In the genomic region with DNA sequence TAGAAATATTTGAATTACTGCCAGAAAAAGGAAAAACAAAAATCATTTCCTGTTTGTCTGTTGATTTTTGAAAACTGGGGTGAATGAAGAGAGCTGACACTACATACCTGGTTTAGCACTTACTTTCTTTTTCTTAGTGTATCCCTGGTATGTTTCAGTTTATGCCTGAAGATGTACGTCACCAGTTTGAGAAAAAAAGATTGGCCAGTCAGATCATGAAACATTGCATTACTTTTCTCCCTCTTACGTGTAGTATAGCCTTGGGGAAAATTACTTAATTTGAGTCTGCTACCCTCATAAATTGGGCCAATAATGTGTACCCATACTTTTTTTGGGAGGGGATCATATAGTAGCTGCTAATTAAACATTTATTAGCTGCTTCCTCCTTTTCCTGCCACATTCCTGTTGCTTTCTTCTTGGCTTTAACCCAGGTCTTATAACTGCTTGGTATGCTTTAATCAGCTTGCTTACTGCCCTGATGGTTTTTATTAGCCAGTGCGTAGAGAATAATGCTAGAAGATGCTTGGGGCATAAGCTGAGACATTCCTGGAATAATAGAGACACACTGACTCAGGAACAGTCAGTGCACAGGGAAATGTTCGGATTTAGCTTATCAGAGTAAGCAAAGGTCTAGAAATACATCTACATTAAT, we compare ENCODE assay signal across 14 cellular contexts. TPM values are rescaled to one million over a fixed set of nuclear protein-coding genes. Genes with fewer than 3 reads are reported as not detected.
DNase-seq lines count a peak whose midpoint lies in the region; TF ChIP-seq lines count a peak whose summit lies in the region.
"Had no signal": no experiment of that assay in that cellular context is flagged by ENCODE, and none has a peak within 500 bp of the region (broad histone marks: within the 10 kb centered on the region; RNA-seq: fewer than 3 reads in every experiment).

No MANE protein-coding gene starts in this region.

- peak overlapping the region; percentile 76 for H3K27ac Mint-ChIP-seq in HFFc6
- H3K27ac Mint-ChIP-seq: activated naive CD8-positive, alpha-beta T cell treated with anti-CD3 and anti-CD28 coated beads, Interleukin-2, amount 50 U/mL, for 24 hours had no signal

- peak overlapping the region; percentile 78 for H3K4me3 Mint-ChIP-seq in HFFc6
- H3K4me3 Mint-ChIP-seq: activated CD4-positive, alpha-beta memory T cell treated with anti-CD3 and anti-CD28 coated beads, Interleukin-2, amount 10 ng/mL, durations not matched to agents 7 days and 5 days; activated naive CD8-positive, alpha-beta T cell treated with anti-CD3 and anti-CD28 coated beads, Interleukin-2, amount 50 U/mL, for 24 hours had no signal

- H3K36me3 ChIP-seq in brain microvascular endothelial cell (replicated peaks): no peaks in the 10 kb centered on the region
- H3K36me3 ChIP-seq in kidney epithelial cell (ENCODE audit: control insufficient read depth, insufficient read depth, low read length): no peaks in the 10 kb centered on the region

- H3K27ac ChIP-seq in brain microvascular endothelial cell: no peak overlapping the region

- H3K27me3 Mint-ChIP-seq in HFFc6 (ENCODE audit: insufficient read depth): peaks cover 2% of the 10 kb centered on the region; the same call in 1 of the 2 replicates
- H3K27me3 Mint-ChIP-seq: activated CD4-positive, alpha-beta memory T cell treated with anti-CD3 and anti-CD28 coated beads, Interleukin-2, amount 10 ng/mL, durations not matched to agents 7 days and 5 days; activated naive CD8-positive, alpha-beta T cell treated with anti-CD3 and anti-CD28 coated beads, Interleukin-2, amount 50 U/mL, for 24 hours had no signal

- DNase-seq in AG09319 (ENCODE audit: extremely low read depth, low read depth) (peak; percentile 71), HFFc6 (peak; percentile 96), brain microvascular endothelial cell (peak; percentile 58), kidney epithelial cell (ENCODE audit: low read depth) (peak; percentile 61), NCI-H2171 (lab: John Stamatoyannopoulos, UW) (no peak), SKM-1 (lab: John Stamatoyannopoulos, UW; ENCODE audit: unreplicated experiment) (no peak), NCI-H1105 (lab: John Stamatoyannopoulos, UW) (no peak)
- DNase-seq in activated naive CD4-positive, alpha-beta T cell (lab: John Stamatoyannopoulos, UW): no peak
- DNase-seq: activated CD4-positive, alpha-beta memory T cell treated with anti-CD3 and anti-CD28 coated beads, Interleukin-2, amount 10 ng/mL, durations not matched to agents 7 days and 5 days; activated naive CD8-positive, alpha-beta T cell treated with anti-CD3 and anti-CD28 coated beads, Interleukin-2, amount 50 U/mL, for 24 hours; left cardiac atrium; NCI-H1092; NCI-H82; stimulated activated CD4-positive, alpha-beta T cell treated with anti-CD3 and anti-CD28 coated beads, Interleukin-4, amount 100 ng/mL, for 24 hours had no signal

- H3K4me3 ChIP-seq in brain microvascular endothelial cell (ENCODE audit: low read depth, low read length) (no peak overlapping the region), kidney epithelial cell (ENCODE audit: low read depth, low read length) (no peak overlapping the region)

- peaks cover 7% of the 10 kb centered on the region for H3K9me3 Mint-ChIP-seq in HFFc6

- H3K4me1 Mint-ChIP-seq in HFFc6 (ENCODE audit: low read depth): peaks cover 38% of the 10 kb centered on the region

- H3K27me3 ChIP-seq in brain microvascular endothelial cell (replicated peaks): no peaks in the 10 kb centered on the region
- H3K27me3 ChIP-seq in kidney epithelial cell (ENCODE audit: control insufficient read depth, insufficient read depth, low read length): no peaks in the 10 kb centered on the region

- peaks cover 13% of the 10 kb centered on the region for H3K36me3 Mint-ChIP-seq in HFFc6 (ENCODE audit: low read depth)

- in situ Hi-C loops in brain microvascular endothelial cell (cut with HindIII; ENCODE audit: low pct_ligation_motif_present, low sequenced_read_pairs): no loop called here

- TF ChIP-seq CTCF in AG09319 (IDR thresholded peaks at IDR 0.05; ENCODE audit: low read depth, low read length) (no peak), HFFc6 (IDR thresholded peaks at IDR 0.05) (no peak), brain microvascular endothelial cell (IDR thresholded peaks at IDR 0.05; ENCODE audit: low read depth, low read length, missing control alignments) (no peak), kidney epithelial cell (IDR thresholded peaks at IDR 0.05; ENCODE audit: insufficient read depth, low read length, poor library complexity, severe bottlenecking) (no peak)

RNA-seq across cellular contexts. Expression of a gene that starts 32.1 kb away (rescaled TPM):
- total RNA-seq in HFFc6 (2021; fragmentation: NEBNext Ultra II Directional; extraction: Animal tissue kit (Norgen Biotek cat#: 25700)): 10 to 100 TPM; 14.5 to 16.9 (median 16.0) TPM
- 22.1 and 26.3 TPM in 2 replicates for total RNA-seq in kidney epithelial cell

Comparison
In these comparisons a context has a peak if more than half of its experiments do, and no peak if none do; other contexts are left out.
1. DNase-seq: peak in AG09319 (single experiment), HFFc6 (single experiment), brain microvascular endothelial cell (single experiment) and kidney epithelial cell (single experiment); none in NCI-H2171 (single experiment), SKM-1 (single experiment), activated naive CD4-positive, alpha-beta T cell (0 of 4) and NCI-H1105 (single experiment).